In genomic region chr1:10450156-10450801, GRCh38 we compare ENCODE assay signal across 20 cellular contexts. TPM values are rescaled to one million over a fixed set of nuclear protein-coding genes. Genes with fewer than 3 reads are reported as not detected.
DNase-seq lines count a peak whose midpoint lies in the region; ATAC-seq and TF ChIP-seq lines count a peak whose summit lies in the region.
"Had no signal": no experiment of that assay in that cellular context is flagged by ENCODE, and none has a peak within 500 bp of the region (broad histone marks: within the 10 kb centered on the region; RNA-seq: fewer than 3 reads in every experiment).

No MANE protein-coding gene starts in this region.

- POLR2A ChIA-PET in WTC11 (lab: Charles Lee) = interaction anchor here (0.5 kb wide), 1 partner anchor 803 kb away, joined by 3 read pairs; no protein-coding TSS in a partner anchor

- TF ChIP-seq CTCF in WTC11 (IDR thresholded peaks at IDR 0.05) = no peak

- no peaks in the 10 kb centered on the region for H3K9me3 Mint-ChIP-seq in WTC11
- H3K9me3 Mint-ChIP-seq: natural killer cell treated with Interleukin-12 subunit alpha and Interleukin-12 subunit beta and Interleukin-15 and Interleukin-18, amount 100 ng/mL, for 72 hours; T-cell had no signal

- CTCF ChIA-PET in WTC11 (lab: Charles Lee) = interaction anchor here (0.5 to 5.0 kb wide), 5 partner anchors 15 to 403 kb away, joined by 3 to 35 read pairs (median 4); partner anchors contain the start of gene CENPS

- no peaks in the 10 kb centered on the region; the same call in 1 of the 2 replicates for H3K27me3 Mint-ChIP-seq in WTC11 (ENCODE audit: low read depth)

- H3K4me3 Mint-ChIP-seq in WTC11 = no peak overlapping the region
- H3K4me3 Mint-ChIP-seq: natural killer cell treated with Interleukin-12 subunit alpha and Interleukin-12 subunit beta and Interleukin-15 and Interleukin-18, amount 100 ng/mL, for 72 hours; T-cell had no signal

- DNase-seq in AG08396 (ENCODE audit: low spot score) = peak; percentile 20
- no peak for DNase-seq in WTC11 (ENCODE audit: low spot score)
- DNase-seq in left lobe of liver (ENCODE audit: low spot score) = no peak
- no peak for DNase-seq in activated CD4-positive, alpha-beta T cell treated with anti-CD3 and anti-CD28 coated beads for 4 hours
- DNase-seq: activated gamma-delta T cell treated with Interleukin-2 at 50 U/mL for 16 hours; amniotic stem cell; C1 segment of cervical spinal cord; erythroblast; HCEC 1CT; NCI-H1436; NCI-H524 treated with DMSO at 0.1 percent for 48 hours; stimulated activated CD4-positive, alpha-beta T cell treated with anti-CD3 and anti-CD28 coated beads, Interleukin-4, amount 100 ng/mL, for 1 hour; T-cell had no signal

- peaks cover 3% of the 10 kb centered on the region; the same call in 1 of the 2 replicates for H3K36me3 Mint-ChIP-seq in WTC11
- H3K36me3 Mint-ChIP-seq: natural killer cell treated with Interleukin-12 subunit alpha and Interleukin-12 subunit beta and Interleukin-15 and Interleukin-18, amount 100 ng/mL, for 72 hours had no signal

- no peak overlapping the region for H3K27ac Mint-ChIP-seq in WTC11
- H3K27ac Mint-ChIP-seq: natural killer cell treated with Interleukin-12 subunit alpha and Interleukin-12 subunit beta and Interleukin-15 and Interleukin-18, amount 100 ng/mL, for 72 hours; T-cell had no signal

- ATAC-seq in WTC11 (peak; percentile 18; the same call in 1 of the 2 replicates), left lobe of liver (peak; percentile 10), GM19397 (IDR thresholded peaks at IDR 0.05; ENCODE audit: unreplicated experiment) (no peak), GM21529 (IDR thresholded peaks at IDR 0.05; ENCODE audit: unreplicated experiment) (no peak)
- ATAC-seq: GM12878; natural killer cell treated with Interleukin-12 subunit alpha and Interleukin-12 subunit beta and Interleukin-15 and Interleukin-18, amount 100 ng/mL, for 72 hours; T-cell had no signal

- peaks cover 23% of the 10 kb centered on the region for H3K4me1 Mint-ChIP-seq in WTC11
- H3K4me1 Mint-ChIP-seq: T-cell had no signal

TF ChIP-seq in WTC11, 78 proteins besides CTCF, POLR2A, EP300 and RAD21:
- TF ChIP-seq GTF2I (CRISPR knock-in tag; conservative IDR thresholded peaks at IDR 0.05) = no peak

RNA-seq across cellular contexts. Expression of gene CORT, which starts 0.4 kb away (rescaled TPM):
- total RNA-seq in WTC11 (2021) = 0.48 to 0.66 TPM (median 0.48 TPM) in 3 replicates
- total RNA-seq in left lobe of liver = not detected
- total RNA-seq: M059J, mesenteric fat pad, smooth muscle cell had no signal

RNA-seq across cellular contexts. Expression of gene CENPS, which starts 20.0 kb away (rescaled TPM):
- 13.7 to 17.0 TPM (median 13.8 TPM) in 3 replicates for total RNA-seq in WTC11 (2021)
- total RNA-seq in left lobe of liver = 9.7 TPM

RNA-seq across cellular contexts. Expression of gene DFFA, which starts 22.1 kb away (rescaled TPM):
- 86.4 to 86.7 TPM (median 86.5 TPM) in 3 replicates for total RNA-seq in WTC11 (2021)
- 19.4 TPM for total RNA-seq in left lobe of liver

RNA-seq across cellular contexts. Expression of gene PEX14, which starts 24.5 kb away (rescaled TPM):
- total RNA-seq in WTC11 (2021) (27.3 to 30.5 TPM (median 27.8 TPM) in 3 replicates), left lobe of liver (24.0 TPM)

RNA-seq across cellular contexts. Expression of gene PGD, which starts 51.4 kb away (rescaled TPM):
- total RNA-seq in WTC11 (2021) = 270 to 278 TPM (median 272 TPM) in 3 replicates
- 51.2 TPM for total RNA-seq in left lobe of liver

Comparison
In these comparisons a context has a peak if more than half of its experiments do, and no peak if none do; other contexts are left out.
1. ATAC-seq: peak in WTC11 (single experiment) and left lobe of liver (single experiment); none in GM19397 (single experiment) and GM21529 (single experiment).